ENCODE assay signal across 1 cellular context in the genomic region with DNA sequence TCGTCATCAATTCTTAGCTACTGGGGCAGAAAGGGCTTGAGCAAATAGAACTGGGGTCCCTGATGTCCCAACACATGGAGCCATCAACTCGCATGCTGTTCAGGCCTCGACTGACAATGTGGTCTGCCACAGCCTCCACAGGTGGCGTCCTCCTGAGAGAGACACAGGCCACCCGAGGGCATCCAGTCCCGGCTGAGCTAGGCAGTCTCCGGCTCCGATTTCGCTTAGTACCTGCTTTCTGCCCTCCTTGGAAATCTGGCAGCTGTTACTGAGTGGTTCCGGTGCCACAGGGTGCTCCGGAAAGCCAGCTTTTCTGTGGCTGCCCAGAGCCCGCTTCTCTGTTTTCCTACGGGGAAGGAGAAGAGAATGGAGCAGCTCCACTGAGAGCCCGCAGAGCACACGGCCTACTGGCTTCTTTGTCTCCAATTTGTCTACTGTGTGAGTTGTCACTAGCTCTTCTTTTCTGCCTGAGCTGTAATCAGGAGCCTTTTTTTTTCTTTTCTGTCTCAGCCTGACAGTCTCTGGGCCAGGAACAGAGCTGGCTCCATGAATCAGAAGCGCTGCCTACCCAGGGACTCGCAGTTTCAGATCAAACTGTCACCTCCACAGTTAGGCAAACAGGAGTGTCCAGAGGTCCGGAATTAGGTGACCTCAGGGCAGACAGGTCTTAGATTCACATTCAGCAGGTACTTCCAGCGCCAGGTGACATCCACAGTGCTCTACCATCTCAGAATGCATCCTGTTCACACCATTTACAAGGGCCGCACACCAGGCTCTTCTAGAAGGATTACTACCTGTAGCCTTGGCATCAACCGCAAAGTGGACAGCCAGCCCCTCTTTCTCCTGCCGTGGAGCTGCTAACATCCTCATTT.
TF ChIP-seq lines count a peak whose summit lies in the region.

No MANE protein-coding gene starts in this region.

TF ChIP-seq in H1, 55 proteins besides CTCF, POLR2A, EP300 and RAD21:
- no peak for TF ChIP-seq GABPA (IDR thresholded peaks at IDR 0.05; ENCODE audit: borderline replicate concordance, insufficient read depth, low read length)
- no peak for TF ChIP-seq SP4 (IDR thresholded peaks at IDR 0.05; ENCODE audit: low read length)
- TF ChIP-seq, protein P1, sequence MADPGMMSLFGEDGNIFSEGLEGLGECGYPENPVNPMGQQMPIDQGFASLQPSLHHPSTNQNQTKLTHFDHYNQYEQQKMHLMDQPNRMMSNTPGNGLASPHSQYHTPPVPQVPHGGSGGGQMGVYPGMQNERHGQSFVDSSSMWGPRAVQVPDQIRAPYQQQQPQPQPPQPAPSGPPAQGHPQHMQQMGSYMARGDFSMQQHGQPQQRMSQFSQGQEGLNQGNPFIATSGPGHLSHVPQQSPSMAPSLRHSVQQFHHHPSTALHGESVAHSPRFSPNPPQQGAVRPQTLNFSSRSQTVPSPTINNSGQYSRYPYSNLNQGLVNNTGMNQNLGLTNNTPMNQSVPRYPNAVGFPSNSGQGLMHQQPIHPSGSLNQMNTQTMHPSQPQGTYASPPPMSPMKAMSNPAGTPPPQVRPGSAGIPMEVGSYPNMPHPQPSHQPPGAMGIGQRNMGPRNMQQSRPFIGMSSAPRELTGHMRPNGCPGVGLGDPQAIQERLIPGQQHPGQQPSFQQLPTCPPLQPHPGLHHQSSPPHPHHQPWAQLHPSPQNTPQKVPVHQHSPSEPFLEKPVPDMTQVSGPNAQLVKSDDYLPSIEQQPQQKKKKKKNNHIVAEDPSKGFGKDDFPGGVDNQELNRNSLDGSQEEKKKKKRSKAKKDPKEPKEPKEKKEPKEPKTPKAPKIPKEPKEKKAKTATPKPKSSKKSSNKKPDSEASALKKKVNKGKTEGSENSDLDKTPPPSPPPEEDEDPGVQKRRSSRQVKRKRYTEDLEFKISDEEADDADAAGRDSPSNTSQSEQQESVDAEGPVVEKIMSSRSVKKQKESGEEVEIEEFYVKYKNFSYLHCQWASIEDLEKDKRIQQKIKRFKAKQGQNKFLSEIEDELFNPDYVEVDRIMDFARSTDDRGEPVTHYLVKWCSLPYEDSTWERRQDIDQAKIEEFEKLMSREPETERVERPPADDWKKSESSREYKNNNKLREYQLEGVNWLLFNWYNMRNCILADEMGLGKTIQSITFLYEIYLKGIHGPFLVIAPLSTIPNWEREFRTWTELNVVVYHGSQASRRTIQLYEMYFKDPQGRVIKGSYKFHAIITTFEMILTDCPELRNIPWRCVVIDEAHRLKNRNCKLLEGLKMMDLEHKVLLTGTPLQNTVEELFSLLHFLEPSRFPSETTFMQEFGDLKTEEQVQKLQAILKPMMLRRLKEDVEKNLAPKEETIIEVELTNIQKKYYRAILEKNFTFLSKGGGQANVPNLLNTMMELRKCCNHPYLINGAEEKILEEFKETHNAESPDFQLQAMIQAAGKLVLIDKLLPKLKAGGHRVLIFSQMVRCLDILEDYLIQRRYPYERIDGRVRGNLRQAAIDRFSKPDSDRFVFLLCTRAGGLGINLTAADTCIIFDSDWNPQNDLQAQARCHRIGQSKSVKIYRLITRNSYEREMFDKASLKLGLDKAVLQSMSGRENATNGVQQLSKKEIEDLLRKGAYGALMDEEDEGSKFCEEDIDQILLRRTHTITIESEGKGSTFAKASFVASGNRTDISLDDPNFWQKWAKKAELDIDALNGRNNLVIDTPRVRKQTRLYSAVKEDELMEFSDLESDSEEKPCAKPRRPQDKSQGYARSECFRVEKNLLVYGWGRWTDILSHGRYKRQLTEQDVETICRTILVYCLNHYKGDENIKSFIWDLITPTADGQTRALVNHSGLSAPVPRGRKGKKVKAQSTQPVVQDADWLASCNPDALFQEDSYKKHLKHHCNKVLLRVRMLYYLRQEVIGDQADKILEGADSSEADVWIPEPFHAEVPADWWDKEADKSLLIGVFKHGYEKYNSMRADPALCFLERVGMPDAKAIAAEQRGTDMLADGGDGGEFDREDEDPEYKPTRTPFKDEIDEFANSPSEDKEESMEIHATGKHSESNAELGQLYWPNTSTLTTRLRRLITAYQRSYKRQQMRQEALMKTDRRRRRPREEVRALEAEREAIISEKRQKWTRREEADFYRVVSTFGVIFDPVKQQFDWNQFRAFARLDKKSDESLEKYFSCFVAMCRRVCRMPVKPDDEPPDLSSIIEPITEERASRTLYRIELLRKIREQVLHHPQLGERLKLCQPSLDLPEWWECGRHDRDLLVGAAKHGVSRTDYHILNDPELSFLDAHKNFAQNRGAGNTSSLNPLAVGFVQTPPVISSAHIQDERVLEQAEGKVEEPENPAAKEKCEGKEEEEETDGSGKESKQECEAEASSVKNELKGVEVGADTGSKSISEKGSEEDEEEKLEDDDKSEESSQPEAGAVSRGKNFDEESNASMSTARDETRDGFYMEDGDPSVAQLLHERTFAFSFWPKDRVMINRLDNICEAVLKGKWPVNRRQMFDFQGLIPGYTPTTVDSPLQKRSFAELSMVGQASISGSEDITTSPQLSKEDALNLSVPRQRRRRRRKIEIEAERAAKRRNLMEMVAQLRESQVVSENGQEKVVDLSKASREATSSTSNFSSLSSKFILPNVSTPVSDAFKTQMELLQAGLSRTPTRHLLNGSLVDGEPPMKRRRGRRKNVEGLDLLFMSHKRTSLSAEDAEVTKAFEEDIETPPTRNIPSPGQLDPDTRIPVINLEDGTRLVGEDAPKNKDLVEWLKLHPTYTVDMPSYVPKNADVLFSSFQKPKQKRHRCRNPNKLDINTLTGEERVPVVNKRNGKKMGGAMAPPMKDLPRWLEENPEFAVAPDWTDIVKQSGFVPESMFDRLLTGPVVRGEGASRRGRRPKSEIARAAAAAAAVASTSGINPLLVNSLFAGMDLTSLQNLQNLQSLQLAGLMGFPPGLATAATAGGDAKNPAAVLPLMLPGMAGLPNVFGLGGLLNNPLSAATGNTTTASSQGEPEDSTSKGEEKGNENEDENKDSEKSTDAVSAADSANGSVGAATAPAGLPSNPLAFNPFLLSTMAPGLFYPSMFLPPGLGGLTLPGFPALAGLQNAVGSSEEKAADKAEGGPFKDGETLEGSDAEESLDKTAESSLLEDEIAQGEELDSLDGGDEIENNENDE (IDR thresholded peaks at IDR 0.05; ENCODE audit: insufficient replicate concordance, low read length) = no peak
- no peak for TF ChIP-seq TEAD4 (IDR thresholded peaks at IDR 0.05; ENCODE audit: low read depth, low read length)
- no peak for TF ChIP-seq TCF12 (IDR thresholded peaks at IDR 0.05; ENCODE audit: low read depth, low read length)
